In the genomic region with DNA sequence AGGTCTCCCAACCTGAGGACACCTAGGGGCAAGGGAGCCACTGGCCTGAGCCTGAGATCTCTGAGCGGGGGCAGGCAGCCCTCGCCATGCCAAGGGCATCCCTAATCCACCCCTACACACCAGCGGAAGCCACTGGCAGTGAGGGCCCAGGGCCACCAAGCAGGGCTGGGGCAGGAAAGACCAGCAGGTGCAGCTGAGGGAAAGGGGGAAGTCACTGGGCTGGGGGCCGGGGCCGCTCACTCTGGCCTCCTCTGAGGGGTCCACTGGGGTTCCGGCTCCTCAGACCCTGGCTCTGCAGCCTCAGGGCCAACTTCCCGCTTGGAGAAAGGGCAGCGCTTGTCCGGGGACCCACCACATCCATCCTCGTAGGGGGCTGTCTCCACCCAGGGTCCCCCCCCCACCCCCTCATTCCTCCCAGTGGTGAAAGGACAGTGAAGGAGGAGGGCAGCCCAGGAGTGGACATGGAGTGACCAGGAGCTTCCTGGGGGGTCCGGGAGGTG, we compare ENCODE assay signal across 24 cellular contexts. TPM values are rescaled to one million over a fixed set of nuclear protein-coding genes. Genes with fewer than 3 reads are reported as not detected.
"Had no signal": no experiment of that assay in that cellular context is flagged by ENCODE, and none has a peak within 500 bp of the region (broad histone marks: within the 10 kb centered on the region; RNA-seq: fewer than 3 reads in every experiment).

No MANE protein-coding gene starts in this region.

- H3K9me3 ChIP-seq: adrenal gland, breast epithelium, esophagus muscularis mucosa, gastroesophageal sphincter, heart left ventricle had no signal

- DNase-seq: activated CD4-positive, alpha-beta T cell treated with anti-CD3 and anti-CD28 coated beads, Interleukin-2, amount 10 ng/mL, durations not matched to agents 24 days and 14 days; activated CD4-positive, CD25-positive, alpha-beta regulatory T cell; activated CD8-positive, alpha-beta T cell treated with anti-CD3 and anti-CD28 coated beads for 36 hours; activated T-cell treated with anti-CD3 and anti-CD28 coated beads, Interleukin-2, amount 50 U/mL, for 72 hours; cerebellar nuclear complex; effector CD8-positive, alpha-beta T cell; kidney glomerular epithelial cell; mesendoderm; stimulated activated naive CD8-positive, alpha-beta T cell treated with anti-CD3 and anti-CD28 coated beads, Interleukin-15, Interleukin-2, amounts not matched to agents 100 U/mL and 50 U/mL, for 24 hours; substantia nigra; T-helper 1 cell; T-helper 9 cell had no signal

- H3K27ac ChIP-seq: adrenal gland, breast epithelium, esophagus muscularis mucosa, gastroesophageal sphincter, heart left ventricle had no signal

- H3K4me1 ChIP-seq: adrenal gland, breast epithelium, esophagus muscularis mucosa had no signal

- H3K36me3 ChIP-seq: adrenal gland, breast epithelium, esophagus muscularis mucosa, gastroesophageal sphincter, heart left ventricle had no signal

- H3K4me3 ChIP-seq: adrenal gland, breast epithelium, esophagus muscularis mucosa, gastroesophageal sphincter, heart left ventricle had no signal

- ATAC-seq: activated CD8-positive, alpha-beta T cell treated with anti-CD3 and anti-CD28 coated beads for 36 hours; activated naive CD4-positive, alpha-beta T cell treated with anti-CD3 and anti-CD28 coated beads, Interleukin-2, amount 50 U/mL, for 72 hours; activated T-cell treated with anti-CD3 and anti-CD28 coated beads, Interleukin-2, amount 50 U/mL, for 72 hours; gastroesophageal sphincter; naive thymus-derived CD8-positive, alpha-beta T cell; stimulated activated naive CD8-positive, alpha-beta T cell treated with anti-CD3 and anti-CD28 coated beads, Interleukin-15, Interleukin-2, amounts not matched to agents 100 U/mL and 50 U/mL, for 24 hours had no signal

RNA-seq across cellular contexts. Expression of a gene that starts 42.5 kb away (rescaled TPM):
- total RNA-seq: activated CD4-positive, alpha-beta T cell treated with anti-CD3 and anti-CD28 coated beads, Interleukin-2, amount 10 ng/mL, durations not matched to agents 24 days and 14 days; activated CD8-positive, alpha-beta T cell treated with anti-CD3 and anti-CD28 coated beads for 36 hours; activated naive CD4-positive, alpha-beta T cell treated with anti-CD3 and anti-CD28 coated beads, Interleukin-2, amount 50 U/mL, for 72 hours; activated T-cell treated with anti-CD3 and anti-CD28 coated beads, Interleukin-2, amount 50 U/mL, for 72 hours; adrenal gland; astrocyte; breast epithelium; endothelial cell of umbilical vein; esophagus muscularis mucosa; gastroesophageal sphincter; heart left ventricle; liver; naive thymus-derived CD8-positive, alpha-beta T cell; skeletal muscle tissue; ureter had no signal
- polyA plus RNA-seq: adrenal gland; endothelial cell of umbilical vein; heart left ventricle; liver; naive thymus-derived CD8-positive, alpha-beta T cell had no signal
